Comparison of ENCODE assay signal across 1 cellular context in the genomic region with DNA sequence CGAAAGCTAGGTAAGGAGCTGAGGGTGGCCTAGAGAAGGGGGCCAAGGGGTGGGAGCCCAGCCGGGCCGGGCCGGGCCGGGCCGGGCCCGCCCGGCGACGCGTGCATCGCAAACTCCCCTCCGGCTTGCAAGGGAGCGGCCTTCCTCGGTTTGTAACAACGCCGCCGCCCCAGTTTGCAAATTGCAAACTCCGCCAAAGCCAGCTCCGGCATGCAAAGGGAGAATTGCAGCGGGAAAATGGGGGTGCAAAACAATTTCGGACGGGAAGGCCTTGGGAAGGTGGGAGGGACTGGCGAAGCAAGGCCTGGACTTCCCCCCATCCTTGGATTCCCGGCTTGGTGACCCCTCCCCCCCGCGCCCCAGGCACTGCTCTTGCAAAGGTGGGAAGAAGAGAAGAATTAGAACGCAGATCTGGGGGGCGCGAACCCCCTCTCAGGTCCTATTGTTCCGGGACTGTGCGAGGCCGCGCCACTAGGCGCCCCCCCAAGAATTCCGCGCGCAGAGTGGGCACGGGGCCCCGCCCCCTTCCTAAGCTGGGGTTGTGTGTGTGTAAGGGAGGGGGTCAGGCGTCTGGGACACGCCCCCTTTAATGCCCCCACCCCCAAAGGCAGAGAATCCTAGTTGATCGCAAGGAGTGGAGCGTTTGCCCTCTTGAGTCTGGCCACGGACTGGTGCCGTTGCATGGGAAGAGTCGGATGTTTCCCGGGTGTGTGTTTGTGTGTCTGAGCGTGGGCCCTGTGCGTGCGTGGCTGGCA.
A peak's percentile ranks its signal among the peaks of the same experiment; 100 is the strongest.
TF ChIP-seq lines count a peak whose summit lies in the region.

No MANE protein-coding gene starts in this region.

TF ChIP-seq in K562, 482 proteins besides CTCF, POLR2A, EP300 and RAD21 (continued from another document and continues in another):
- TF ChIP-seq, protein P1, sequence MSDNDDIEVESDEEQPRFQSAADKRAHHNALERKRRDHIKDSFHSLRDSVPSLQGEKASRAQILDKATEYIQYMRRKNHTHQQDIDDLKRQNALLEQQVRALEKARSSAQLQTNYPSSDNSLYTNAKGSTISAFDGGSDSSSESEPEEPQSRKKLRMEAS (CRISPR knock-in tag; IDR thresholded peaks at IDR 0.05) = 0 out of 2 replicates have a peak, but pooled peaks have one; percentile 79
- TF ChIP-seq, protein P2, sequence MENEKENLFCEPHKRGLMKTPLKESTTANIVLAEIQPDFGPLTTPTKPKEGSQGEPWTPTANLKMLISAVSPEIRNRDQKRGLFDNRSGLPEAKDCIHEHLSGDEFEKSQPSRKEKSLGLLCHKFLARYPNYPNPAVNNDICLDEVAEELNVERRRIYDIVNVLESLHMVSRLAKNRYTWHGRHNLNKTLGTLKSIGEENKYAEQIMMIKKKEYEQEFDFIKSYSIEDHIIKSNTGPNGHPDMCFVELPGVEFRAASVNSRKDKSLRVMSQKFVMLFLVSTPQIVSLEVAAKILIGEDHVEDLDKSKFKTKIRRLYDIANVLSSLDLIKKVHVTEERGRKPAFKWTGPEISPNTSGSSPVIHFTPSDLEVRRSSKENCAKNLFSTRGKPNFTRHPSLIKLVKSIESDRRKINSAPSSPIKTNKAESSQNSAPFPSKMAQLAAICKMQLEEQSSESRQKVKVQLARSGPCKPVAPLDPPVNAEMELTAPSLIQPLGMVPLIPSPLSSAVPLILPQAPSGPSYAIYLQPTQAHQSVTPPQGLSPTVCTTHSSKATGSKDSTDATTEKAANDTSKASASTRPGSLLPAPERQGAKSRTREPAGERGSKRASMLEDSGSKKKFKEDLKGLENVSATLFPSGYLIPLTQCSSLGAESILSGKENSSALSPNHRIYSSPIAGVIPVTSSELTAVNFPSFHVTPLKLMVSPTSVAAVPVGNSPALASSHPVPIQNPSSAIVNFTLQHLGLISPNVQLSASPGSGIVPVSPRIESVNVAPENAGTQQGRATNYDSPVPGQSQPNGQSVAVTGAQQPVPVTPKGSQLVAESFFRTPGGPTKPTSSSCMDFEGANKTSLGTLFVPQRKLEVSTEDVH (IDR thresholded peaks at IDR 0.05; ENCODE audit: low read depth, partially characterized antibody) = no peak
- TF ChIP-seq DACH1 (IDR thresholded peaks at IDR 0.05; ENCODE audit: partially characterized antibody) (no peak), GABPA (tag; conservative IDR thresholded peaks at IDR 0.05; ENCODE audit: low read depth) (0 out of 2 replicates have a peak, but pooled peaks have one; percentile 9), FOXJ2 (tag; IDR thresholded peaks at IDR 0.05) (no peak), ZNF316 (IDR thresholded peaks at IDR 0.05) (no peak), DMBX1 (CRISPR knock-in tag; IDR thresholded peaks at IDR 0.05; ENCODE audit: borderline replicate concordance) (no peak), ZBTB7A (IDR thresholded peaks at IDR 0.05; ENCODE audit: borderline replicate concordance, control insufficient read depth, low read depth, low read length) (peak; percentile 64; the same call in 1 of the 2 replicates), CREM (IDR thresholded peaks at IDR 0.05; ENCODE audit: low read depth) (no peak), SAFB (IDR thresholded peaks at IDR 0.05; ENCODE audit: borderline replicate concordance, low read depth, low read length) (peak; percentile 72; the same call in 1 of the 2 replicates), KLF13 (tag; IDR thresholded peaks at IDR 0.05; ENCODE audit: borderline replicate concordance, low read depth) (peak; percentile 84; the same call in 1 of the 2 replicates), THRAP3 (IDR thresholded peaks at IDR 0.05; ENCODE audit: borderline replicate concordance) (no peak), SIX5 (IDR thresholded peaks at IDR 0.05; ENCODE audit: borderline replicate concordance in 1 of 2, insufficient read depth in 1 of 2, low read depth in 1 of 2, low read length in 2 of 2) (no peak), KDM2B (CRISPR knock-in tag; IDR thresholded peaks at IDR 0.05) (no peak), ZNF143 (CRISPR knock-in tag; IDR thresholded peaks at IDR 0.05) (no peak), PRPF4 (IDR thresholded peaks at IDR 0.05; ENCODE audit: insufficient read depth, low read depth, low read length, poor library complexity, severe bottlenecking) (no peak), HDAC2 (IDR thresholded peaks at IDR 0.05) (0 out of 2 replicates have a peak, but pooled peaks have one; percentile 15), SMARCA5 (IDR thresholded peaks at IDR 0.05) (no peak), ZC3H8 (IDR thresholded peaks at IDR 0.05) (no peak), TARDBP (IDR thresholded peaks at IDR 0.05) (no peak), NRF1 (conservative IDR thresholded peaks at IDR 0.05 in 1 of 2, IDR thresholded peaks at IDR 0.05 in 1 of 2) (peak in 1 of 2 experiments; percentile 13; a peak in 1 of 4 replicates), ZNF507 (tag; conservative IDR thresholded peaks at IDR 0.05) (no peak), ERF (CRISPR knock-in tag; IDR thresholded peaks at IDR 0.05) (no peak)
- TF ChIP-seq, protein P3, sequence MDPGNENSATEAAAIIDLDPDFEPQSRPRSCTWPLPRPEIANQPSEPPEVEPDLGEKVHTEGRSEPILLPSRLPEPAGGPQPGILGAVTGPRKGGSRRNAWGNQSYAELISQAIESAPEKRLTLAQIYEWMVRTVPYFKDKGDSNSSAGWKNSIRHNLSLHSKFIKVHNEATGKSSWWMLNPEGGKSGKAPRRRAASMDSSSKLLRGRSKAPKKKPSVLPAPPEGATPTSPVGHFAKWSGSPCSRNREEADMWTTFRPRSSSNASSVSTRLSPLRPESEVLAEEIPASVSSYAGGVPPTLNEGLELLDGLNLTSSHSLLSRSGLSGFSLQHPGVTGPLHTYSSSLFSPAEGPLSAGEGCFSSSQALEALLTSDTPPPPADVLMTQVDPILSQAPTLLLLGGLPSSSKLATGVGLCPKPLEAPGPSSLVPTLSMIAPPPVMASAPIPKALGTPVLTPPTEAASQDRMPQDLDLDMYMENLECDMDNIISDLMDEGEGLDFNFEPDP (CRISPR knock-in tag; IDR thresholded peaks at IDR 0.05) = no peak
- TF ChIP-seq, protein P4, sequence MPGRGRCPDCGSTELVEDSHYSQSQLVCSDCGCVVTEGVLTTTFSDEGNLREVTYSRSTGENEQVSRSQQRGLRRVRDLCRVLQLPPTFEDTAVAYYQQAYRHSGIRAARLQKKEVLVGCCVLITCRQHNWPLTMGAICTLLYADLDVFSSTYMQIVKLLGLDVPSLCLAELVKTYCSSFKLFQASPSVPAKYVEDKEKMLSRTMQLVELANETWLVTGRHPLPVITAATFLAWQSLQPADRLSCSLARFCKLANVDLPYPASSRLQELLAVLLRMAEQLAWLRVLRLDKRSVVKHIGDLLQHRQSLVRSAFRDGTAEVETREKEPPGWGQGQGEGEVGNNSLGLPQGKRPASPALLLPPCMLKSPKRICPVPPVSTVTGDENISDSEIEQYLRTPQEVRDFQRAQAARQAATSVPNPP (IDR thresholded peaks at IDR 0.05; ENCODE audit: borderline replicate concordance, insufficient read depth, insufficient read length) = no peak
- TF ChIP-seq, protein P5, sequence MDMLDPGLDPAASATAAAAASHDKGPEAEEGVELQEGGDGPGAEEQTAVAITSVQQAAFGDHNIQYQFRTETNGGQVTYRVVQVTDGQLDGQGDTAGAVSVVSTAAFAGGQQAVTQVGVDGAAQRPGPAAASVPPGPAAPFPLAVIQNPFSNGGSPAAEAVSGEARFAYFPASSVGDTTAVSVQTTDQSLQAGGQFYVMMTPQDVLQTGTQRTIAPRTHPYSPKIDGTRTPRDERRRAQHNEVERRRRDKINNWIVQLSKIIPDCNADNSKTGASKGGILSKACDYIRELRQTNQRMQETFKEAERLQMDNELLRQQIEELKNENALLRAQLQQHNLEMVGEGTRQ (CRISPR knock-in tag; IDR thresholded peaks at IDR 0.05) = no peak
- TF ChIP-seq, protein P6, sequence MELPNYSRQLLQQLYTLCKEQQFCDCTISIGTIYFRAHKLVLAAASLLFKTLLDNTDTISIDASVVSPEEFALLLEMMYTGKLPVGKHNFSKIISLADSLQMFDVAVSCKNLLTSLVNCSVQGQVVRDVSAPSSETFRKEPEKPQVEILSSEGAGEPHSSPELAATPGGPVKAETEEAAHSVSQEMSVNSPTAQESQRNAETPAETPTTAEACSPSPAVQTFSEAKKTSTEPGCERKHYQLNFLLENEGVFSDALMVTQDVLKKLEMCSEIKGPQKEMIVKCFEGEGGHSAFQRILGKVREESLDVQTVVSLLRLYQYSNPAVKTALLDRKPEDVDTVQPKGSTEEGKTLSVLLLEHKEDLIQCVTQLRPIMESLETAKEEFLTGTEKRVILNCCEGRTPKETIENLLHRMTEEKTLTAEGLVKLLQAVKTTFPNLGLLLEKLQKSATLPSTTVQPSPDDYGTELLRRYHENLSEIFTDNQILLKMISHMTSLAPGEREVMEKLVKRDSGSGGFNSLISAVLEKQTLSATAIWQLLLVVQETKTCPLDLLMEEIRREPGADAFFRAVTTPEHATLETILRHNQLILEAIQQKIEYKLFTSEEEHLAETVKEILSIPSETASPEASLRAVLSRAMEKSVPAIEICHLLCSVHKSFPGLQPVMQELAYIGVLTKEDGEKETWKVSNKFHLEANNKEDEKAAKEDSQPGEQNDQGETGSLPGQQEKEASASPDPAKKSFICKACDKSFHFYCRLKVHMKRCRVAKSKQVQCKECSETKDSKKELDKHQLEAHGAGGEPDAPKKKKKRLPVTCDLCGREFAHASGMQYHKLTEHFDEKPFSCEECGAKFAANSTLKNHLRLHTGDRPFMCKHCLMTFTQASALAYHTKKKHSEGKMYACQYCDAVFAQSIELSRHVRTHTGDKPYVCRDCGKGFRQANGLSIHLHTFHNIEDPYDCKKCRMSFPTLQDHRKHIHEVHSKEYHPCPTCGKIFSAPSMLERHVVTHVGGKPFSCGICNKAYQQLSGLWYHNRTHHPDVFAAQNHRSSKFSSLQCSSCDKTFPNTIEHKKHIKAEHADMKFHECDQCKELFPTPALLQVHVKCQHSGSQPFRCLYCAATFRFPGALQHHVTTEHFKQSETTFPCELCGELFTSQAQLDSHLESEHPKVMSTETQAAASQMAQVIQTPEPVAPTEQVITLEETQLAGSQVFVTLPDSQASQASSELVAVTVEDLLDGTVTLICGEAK (IDR thresholded peaks at IDR 0.05) = peak; percentile 42; the same call in 1 of the 2 replicates
- TF ChIP-seq, protein P6 (CRISPR knock-in tag; IDR thresholded peaks at IDR 0.05) = no peak
- TF ChIP-seq, protein P7, sequence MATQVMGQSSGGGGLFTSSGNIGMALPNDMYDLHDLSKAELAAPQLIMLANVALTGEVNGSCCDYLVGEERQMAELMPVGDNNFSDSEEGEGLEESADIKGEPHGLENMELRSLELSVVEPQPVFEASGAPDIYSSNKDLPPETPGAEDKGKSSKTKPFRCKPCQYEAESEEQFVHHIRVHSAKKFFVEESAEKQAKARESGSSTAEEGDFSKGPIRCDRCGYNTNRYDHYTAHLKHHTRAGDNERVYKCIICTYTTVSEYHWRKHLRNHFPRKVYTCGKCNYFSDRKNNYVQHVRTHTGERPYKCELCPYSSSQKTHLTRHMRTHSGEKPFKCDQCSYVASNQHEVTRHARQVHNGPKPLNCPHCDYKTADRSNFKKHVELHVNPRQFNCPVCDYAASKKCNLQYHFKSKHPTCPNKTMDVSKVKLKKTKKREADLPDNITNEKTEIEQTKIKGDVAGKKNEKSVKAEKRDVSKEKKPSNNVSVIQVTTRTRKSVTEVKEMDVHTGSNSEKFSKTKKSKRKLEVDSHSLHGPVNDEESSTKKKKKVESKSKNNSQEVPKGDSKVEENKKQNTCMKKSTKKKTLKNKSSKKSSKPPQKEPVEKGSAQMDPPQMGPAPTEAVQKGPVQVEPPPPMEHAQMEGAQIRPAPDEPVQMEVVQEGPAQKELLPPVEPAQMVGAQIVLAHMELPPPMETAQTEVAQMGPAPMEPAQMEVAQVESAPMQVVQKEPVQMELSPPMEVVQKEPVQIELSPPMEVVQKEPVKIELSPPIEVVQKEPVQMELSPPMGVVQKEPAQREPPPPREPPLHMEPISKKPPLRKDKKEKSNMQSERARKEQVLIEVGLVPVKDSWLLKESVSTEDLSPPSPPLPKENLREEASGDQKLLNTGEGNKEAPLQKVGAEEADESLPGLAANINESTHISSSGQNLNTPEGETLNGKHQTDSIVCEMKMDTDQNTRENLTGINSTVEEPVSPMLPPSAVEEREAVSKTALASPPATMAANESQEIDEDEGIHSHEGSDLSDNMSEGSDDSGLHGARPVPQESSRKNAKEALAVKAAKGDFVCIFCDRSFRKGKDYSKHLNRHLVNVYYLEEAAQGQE (CRISPR knock-in tag; IDR thresholded peaks at IDR 0.05; ENCODE audit: low read depth) = no peak
- TF ChIP-seq, protein P8, sequence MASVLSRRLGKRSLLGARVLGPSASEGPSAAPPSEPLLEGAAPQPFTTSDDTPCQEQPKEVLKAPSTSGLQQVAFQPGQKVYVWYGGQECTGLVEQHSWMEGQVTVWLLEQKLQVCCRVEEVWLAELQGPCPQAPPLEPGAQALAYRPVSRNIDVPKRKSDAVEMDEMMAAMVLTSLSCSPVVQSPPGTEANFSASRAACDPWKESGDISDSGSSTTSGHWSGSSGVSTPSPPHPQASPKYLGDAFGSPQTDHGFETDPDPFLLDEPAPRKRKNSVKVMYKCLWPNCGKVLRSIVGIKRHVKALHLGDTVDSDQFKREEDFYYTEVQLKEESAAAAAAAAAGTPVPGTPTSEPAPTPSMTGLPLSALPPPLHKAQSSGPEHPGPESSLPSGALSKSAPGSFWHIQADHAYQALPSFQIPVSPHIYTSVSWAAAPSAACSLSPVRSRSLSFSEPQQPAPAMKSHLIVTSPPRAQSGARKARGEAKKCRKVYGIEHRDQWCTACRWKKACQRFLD (CRISPR knock-in tag; IDR thresholded peaks at IDR 0.05) = no peak; the same call in 1 of the 2 replicates
